In genomic region chr17:57488856-57489255, GRCh38 we compare ENCODE assay signal across 21 cellular contexts.
DNase-seq lines count a peak whose midpoint lies in the region; ATAC-seq and TF ChIP-seq lines count a peak whose summit lies in the region.
"Had no signal": no experiment of that assay in that cellular context is flagged by ENCODE, and none has a peak within 500 bp of the region (broad histone marks: within the 10 kb centered on the region; RNA-seq: fewer than 3 reads in every experiment).

No MANE protein-coding gene starts in this region.

- intact Hi-C loops in Right ventricle myocardium superior (cut with DNase I), result no loop called here

- DNase-seq in NCI-H446 treated with DMSO at 0.1 percent for 48 hours (lab: John Stamatoyannopoulos, UW) (peak; percentile 86), Right ventricle myocardium superior (peak; percentile 56), trophoblast cell (no peak), NCI-H128 (lab: John Stamatoyannopoulos, UW; ENCODE audit: unreplicated experiment) (no peak), omental fat pad (ENCODE audit: low spot score) (no peak)
- DNase-seq in activated T-cell treated with anti-CD3 and anti-CD28 coated beads, Interleukin-2, amount 50 U/mL, for 4 hours, result no peak
- DNase-seq: activated CD4-positive, alpha-beta T cell treated with anti-CD3 and anti-CD28 coated beads, Interleukin-2, amount 50 U/mL, for 4 hours; activated CD8-positive, alpha-beta memory T cell treated with anti-CD3 and anti-CD28 coated beads, Interleukin-2, amount 50 U/mL, for 4 hours; activated effector memory CD4-positive, alpha-beta T cell treated with Interleukin-2 at 50 U/mL for 16 hours; activated naive CD8-positive, alpha-beta T cell treated with anti-CD3 and anti-CD28 coated beads, Interleukin-2, amount 50 U/mL, for 24 hours; CD8-positive, alpha-beta T cell; KG1; natural killer cell; NCI-H1092; NCI-H1930; NCI-H524; stimulated activated CD4-positive, alpha-beta T cell treated with anti-CD3 and anti-CD28 coated beads, Interleukin-1b, Interleukin-23, amount 100 ng/mL, for 48 hours had no signal

- no peak overlapping the region for H2AK5ac ChIP-seq in trophoblast cell (ENCODE audit: low read length)

- H3K14ac ChIP-seq in trophoblast cell (ENCODE audit: low read length), result no peak overlapping the region

- no peak overlapping the region for H2BK120ac ChIP-seq in trophoblast cell (ENCODE audit: insufficient read depth, low read length, poor library complexity)

- H3K4me3 ChIP-seq in trophoblast cell (ENCODE audit: low read depth, low read length), result no peak overlapping the region
- H3K4me3 ChIP-seq: skin epidermis had no signal

- no peak overlapping the region for H4K91ac ChIP-seq in trophoblast cell (ENCODE audit: low read depth, low read length)

- ATAC-seq in Right ventricle myocardium superior (ENCODE audit: poor library complexity) (peak; percentile 65), omental fat pad (ENCODE audit: low FRiP score) (no peak), GM18520 (IDR thresholded peaks at IDR 0.05; ENCODE audit: unreplicated experiment) (no peak)
- no peak for ATAC-seq in activated T-cell treated with anti-CD3 and anti-CD28 coated beads, Interleukin-2, amount 50 U/mL, for 4 hours
- ATAC-seq: activated naive CD8-positive, alpha-beta T cell treated with anti-CD3 and anti-CD28 coated beads, Interleukin-2, amount 50 U/mL, for 24 hours; CD8-positive, alpha-beta T cell; natural killer cell had no signal

- H4K8ac ChIP-seq in trophoblast cell (ENCODE audit: low read depth, low read length), result no peak overlapping the region

- no peak overlapping the region for H2BK5ac ChIP-seq in trophoblast cell (ENCODE audit: low read depth, low read length, poor library complexity)

- no peak overlapping the region for H2AFZ ChIP-seq in trophoblast cell (ENCODE audit: insufficient read depth, low read length, poor library complexity)

- no peaks in the 10 kb centered on the region for H3K27me3 Mint-ChIP-seq in activated T-cell treated with anti-CD3 and anti-CD28 coated beads, Interleukin-2, amount 50 U/mL, for 4 hours (ENCODE audit: low read depth)
- H3K27me3 Mint-ChIP-seq: activated naive CD8-positive, alpha-beta T cell treated with anti-CD3 and anti-CD28 coated beads, Interleukin-2, amount 50 U/mL, for 24 hours had no signal

- no peak overlapping the region for H3K9ac ChIP-seq in trophoblast cell (ENCODE audit: low read length)

- TF ChIP-seq CTCF in omental fat pad (IDR thresholded peaks at IDR 0.05), result no peak

- no peaks in the 10 kb centered on the region for H3K27me3 ChIP-seq in trophoblast cell (ENCODE audit: insufficient read depth, low read length)

- H3K36me3 Mint-ChIP-seq in activated T-cell treated with anti-CD3 and anti-CD28 coated beads, Interleukin-2, amount 50 U/mL, for 4 hours (ENCODE audit: insufficient read depth), result peaks cover 13% of the 10 kb centered on the region
- H3K36me3 Mint-ChIP-seq: natural killer cell had no signal

- H3K9me3 ChIP-seq in KOPT-K1 (ENCODE audit: insufficient read depth, low read length, poor library complexity, severe bottlenecking) (no peaks in the 10 kb centered on the region), trophoblast cell (ENCODE audit: insufficient read depth, low read depth, low read length) (no peaks in the 10 kb centered on the region)

- peaks cover 47% of the 10 kb centered on the region for H3K4me1 Mint-ChIP-seq in activated T-cell treated with anti-CD3 and anti-CD28 coated beads, Interleukin-2, amount 50 U/mL, for 4 hours (ENCODE audit: low read depth)

- peaks cover 8% of the 10 kb centered on the region for H3K79me1 ChIP-seq in trophoblast cell (ENCODE audit: low read length)

- peaks cover 44% of the 10 kb centered on the region for H3K36me3 ChIP-seq in KOPT-K1 (ENCODE audit: insufficient read depth, low read length)
- peaks cover 0 to 5% of the 10 kb centered on the region in 2 experiments for H3K36me3 ChIP-seq in trophoblast cell (ENCODE audit: control insufficient read depth in 1 of 2, insufficient read depth in 2 of 2, low read length in 2 of 2)

- no peaks in the 10 kb centered on the region for H3K79me2 ChIP-seq in trophoblast cell (ENCODE audit: control insufficient read depth, insufficient read depth, low read length, poor library complexity)

- H2BK12ac ChIP-seq in trophoblast cell (ENCODE audit: low read length), result no peak overlapping the region

- no peaks in the 10 kb centered on the region for H3K9me3 Mint-ChIP-seq in activated T-cell treated with anti-CD3 and anti-CD28 coated beads, Interleukin-2, amount 50 U/mL, for 4 hours
- H3K9me3 Mint-ChIP-seq: activated naive CD8-positive, alpha-beta T cell treated with anti-CD3 and anti-CD28 coated beads, Interleukin-2, amount 50 U/mL, for 24 hours; CD8-positive, alpha-beta T cell; natural killer cell; T-helper 2 cell treated with Interferon-gamma antibody and Interleukin-4, amounts not matched to agents 5 μg/mL and 100 μg/mL, for 36 hours had no signal

- no peak overlapping the region for H3K4ac ChIP-seq in trophoblast cell (ENCODE audit: low read depth, low read length)

- WGBS in trophoblast cell (ENCODE audit: extremely low coverage, insufficient coverage, insufficient read length), result no CpG with 5 or more reads among the region's 9 CpGs

- H3K4me2 ChIP-seq in trophoblast cell (ENCODE audit: low read length), result no peak overlapping the region

- H3K4me1 ChIP-seq in trophoblast cell (ENCODE audit: control insufficient read depth in 1 of 2, insufficient read depth in 2 of 2, low read length in 2 of 2), result peaks cover 10 to 11% of the 10 kb centered on the region in 2 experiments

- no peak overlapping the region for H4K12ac ChIP-seq in trophoblast cell (ENCODE audit: low read depth, low read length)

- H3K18ac ChIP-seq in trophoblast cell (ENCODE audit: low read length), result peak overlapping the region; percentile 56

- H3K23ac ChIP-seq in trophoblast cell (ENCODE audit: low read length), result no peak overlapping the region

- peak overlapping the region; percentile 95 for H3K27ac ChIP-seq in KOPT-K1 (ENCODE audit: low read depth, low read length, poor library complexity, severe bottlenecking)
- H3K27ac ChIP-seq in trophoblast cell (ENCODE audit: low read depth, low read length), result no peak overlapping the region
- H3K27ac ChIP-seq: skin epidermis had no signal

- no peak overlapping the region for H3K4me3 Mint-ChIP-seq in activated T-cell treated with anti-CD3 and anti-CD28 coated beads, Interleukin-2, amount 50 U/mL, for 4 hours
- H3K4me3 Mint-ChIP-seq: activated naive CD8-positive, alpha-beta T cell treated with anti-CD3 and anti-CD28 coated beads, Interleukin-2, amount 50 U/mL, for 24 hours; CD8-positive, alpha-beta T cell; natural killer cell; T-helper 2 cell treated with Interferon-gamma antibody and Interleukin-4, amounts not matched to agents 5 μg/mL and 100 μg/mL, for 36 hours had no signal

Comparison
In these comparisons a context has a peak if more than half of its experiments do, and no peak if none do; other contexts are left out.
1. DNase-seq: peak in NCI-H446 treated with DMSO at 0.1 percent for 48 hours (single experiment) and Right ventricle myocardium superior (single experiment); none in trophoblast cell (0 of 2), activated T-cell treated with anti-CD3 and anti-CD28 coated beads, Interleukin-2, amount 50 U/mL, for 4 hours (single experiment), NCI-H128 (single experiment) and omental fat pad (single experiment).